ENCODE assay signal across 15 cellular contexts in the genomic region with DNA sequence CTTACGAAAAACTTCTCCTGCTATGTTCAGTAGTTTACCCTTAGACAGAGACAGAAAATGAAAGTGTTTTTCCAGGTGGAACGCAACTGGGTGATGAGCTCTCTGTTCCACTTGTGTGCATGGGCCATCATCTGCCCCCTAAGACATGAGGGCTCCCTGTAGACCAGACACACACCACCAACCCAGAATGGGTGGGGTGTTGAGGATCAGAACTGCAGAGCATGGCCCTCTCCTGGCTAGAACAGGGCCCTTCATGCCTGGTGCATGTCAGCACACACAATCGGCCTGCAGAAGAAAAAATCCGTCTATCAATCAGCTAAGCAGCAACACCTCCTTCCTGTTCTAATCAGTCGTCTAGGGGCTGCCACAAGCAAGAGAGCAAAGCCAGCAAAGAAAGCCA.
DNase-seq lines count a peak whose midpoint lies in the region; ATAC-seq lines count a peak whose summit lies in the region.
"Had no signal": no experiment of that assay in that cellular context is flagged by ENCODE, and none has a peak within 500 bp of the region (broad histone marks: within the 10 kb centered on the region; RNA-seq: fewer than 3 reads in every experiment).

No MANE protein-coding gene starts in this region.

- H3K9me3 ChIP-seq in naive thymus-derived CD4-positive, alpha-beta T cell (ENCODE audit: control insufficient read depth in 2 of 3, low read length in 3 of 3), result no peaks in the 10 kb centered on the region

- no peak overlapping the region for H3K4me3 Mint-ChIP-seq in naive thymus-derived CD4-positive, alpha-beta T cell
- H3K4me3 Mint-ChIP-seq: activated T-cell treated with anti-CD3 and anti-CD28 coated beads, Interleukin-2, amount 50 U/mL, for 24 hours; CD8-positive, alpha-beta T cell had no signal

- no peaks in the 10 kb centered on the region for H3K27me3 ChIP-seq in naive thymus-derived CD4-positive, alpha-beta T cell (ENCODE audit: control insufficient read depth in 2 of 2, insufficient read depth in 2 of 2, low read length in 2 of 2)
- H3K27me3 ChIP-seq: brain microvascular endothelial cell had no signal

- peak; percentile 58 for ATAC-seq in GM18511 (IDR thresholded peaks at IDR 0.05; ENCODE audit: unreplicated experiment)
- peak; percentile 65 for ATAC-seq in GM21423 (IDR thresholded peaks at IDR 0.05; ENCODE audit: unreplicated experiment)
- ATAC-seq in HG03342 (IDR thresholded peaks at IDR 0.05; ENCODE audit: unreplicated experiment), result peak; percentile 65
- peak; percentile 42 for ATAC-seq in naive thymus-derived CD4-positive, alpha-beta T cell
- ATAC-seq: CD8-positive, alpha-beta T cell had no signal

- peaks cover 0 to 3% (median 0%) of the 10 kb centered on the region in 5 donors for H3K36me3 Mint-ChIP-seq in naive thymus-derived CD4-positive, alpha-beta T cell
- H3K36me3 Mint-ChIP-seq: CD8-positive, alpha-beta T cell had no signal

- DNase-seq in naive thymus-derived CD4-positive, alpha-beta T cell, result no peak
- no peak for DNase-seq in NCI-H2227 (lab: John Stamatoyannopoulos, UW; ENCODE audit: unreplicated experiment)
- DNase-seq in NCI-H2029 treated with DMSO at 0.1 percent for 48 hours (lab: John Stamatoyannopoulos, UW), result no peak
- no peak for DNase-seq in NCI-H187 (lab: John Stamatoyannopoulos, UW)
- DNase-seq in HuH-7.5 (ENCODE audit: low spot score), result no peak
- DNase-seq: activated T-cell treated with anti-CD3 and anti-CD28 coated beads, Interleukin-2, amount 50 U/mL, for 24 hours; brain microvascular endothelial cell; CD8-positive, alpha-beta T cell; GOT3; NCI-H446; posterior cingulate gyrus; WERI-Rb-1 had no signal

- intact Hi-C loops in naive thymus-derived CD4-positive, alpha-beta T cell (cut with micrococcal nuclease), result loop anchor here in 1 of 2 donors (10.0 kb wide), 1 partner anchor 1754 kb away; a partner anchor contains a TSS

- H3K9me3 Mint-ChIP-seq in naive thymus-derived CD4-positive, alpha-beta T cell, result peaks cover 0 to 1% (median 0%) of the 10 kb centered on the region in 11 donors
- H3K9me3 Mint-ChIP-seq: activated T-cell treated with anti-CD3 and anti-CD28 coated beads, Interleukin-2, amount 50 U/mL, for 24 hours; CD8-positive, alpha-beta T cell had no signal

- H3K27ac Mint-ChIP-seq in naive thymus-derived CD4-positive, alpha-beta T cell, result no peak overlapping the region
- H3K27ac Mint-ChIP-seq: activated T-cell treated with anti-CD3 and anti-CD28 coated beads, Interleukin-2, amount 50 U/mL, for 24 hours; CD8-positive, alpha-beta T cell had no signal

- peaks cover 0 to 8% (median 0%) of the 10 kb centered on the region in 5 donors for H3K27me3 Mint-ChIP-seq in naive thymus-derived CD4-positive, alpha-beta T cell

- H3K4me1 ChIP-seq in naive thymus-derived CD4-positive, alpha-beta T cell (ENCODE audit: control insufficient read depth in 2 of 2, insufficient read depth in 2 of 2, low read length in 2 of 2), result no peaks in the 10 kb centered on the region

- H3K27ac ChIP-seq in naive thymus-derived CD4-positive, alpha-beta T cell (ENCODE audit: low read depth, low read length), result no peak overlapping the region
- H3K27ac ChIP-seq: brain microvascular endothelial cell, WERI-Rb-1 had no signal

- CTCF ChIA-PET in naive thymus-derived CD4-positive, alpha-beta T cell (lab: Charles Lee), result no interaction called here

- H3K36me3 ChIP-seq in naive thymus-derived CD4-positive, alpha-beta T cell (ENCODE audit: control insufficient read depth in 2 of 3, insufficient read depth in 3 of 3, low read length in 3 of 3), result no peaks in the 10 kb centered on the region
- H3K36me3 ChIP-seq: brain microvascular endothelial cell, WERI-Rb-1 had no signal

- POLR2A ChIA-PET in naive thymus-derived CD4-positive, alpha-beta T cell (lab: Charles Lee), result no interaction called here

- peaks cover 0 to 27% (median 0%) of the 10 kb centered on the region in 7 donors for H3K4me1 Mint-ChIP-seq in naive thymus-derived CD4-positive, alpha-beta T cell

- no peak overlapping the region for H3K4me3 ChIP-seq in naive thymus-derived CD4-positive, alpha-beta T cell (ENCODE audit: low read length)
